17 cellular contexts compared by ENCODE assay signal in the genomic region with DNA sequence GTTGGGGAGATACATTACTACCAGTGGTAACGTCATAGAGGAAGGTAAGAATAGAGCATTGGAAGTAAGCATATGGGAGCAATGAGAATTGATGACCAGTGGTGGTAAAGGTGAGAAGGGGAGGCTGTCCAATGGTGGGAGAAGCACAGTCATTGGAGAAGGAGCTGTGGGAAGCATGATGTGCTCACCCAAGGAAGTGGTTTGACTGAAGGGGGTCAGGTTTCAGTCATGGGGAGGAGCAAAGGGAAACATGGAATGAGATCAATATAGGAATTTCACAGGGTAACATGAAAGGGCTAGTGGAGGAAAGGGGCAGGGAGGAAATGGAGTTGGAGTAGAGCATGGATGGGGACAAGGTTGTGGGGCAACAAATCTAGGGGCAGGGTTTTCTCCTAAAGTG.
DNase-seq lines count a peak whose midpoint lies in the region; ATAC-seq, FAIRE-seq and TF ChIP-seq lines count a peak whose summit lies in the region.
"Had no signal": no experiment of that assay in that cellular context is flagged by ENCODE, and none has a peak within 500 bp of the region (broad histone marks: within the 10 kb centered on the region; RNA-seq: fewer than 3 reads in every experiment).

No MANE protein-coding gene starts in this region.

- H3K27ac ChIP-seq in brain microvascular endothelial cell = no peak overlapping the region
- no peak overlapping the region for H3K27ac ChIP-seq in keratinocyte (ENCODE audit: control insufficient read depth, insufficient read depth, low read length)
- H3K27ac ChIP-seq in CD8-positive, alpha-beta T cell (ENCODE audit: low read depth, low read length) = no peak overlapping the region
- H3K27ac ChIP-seq in tibial artery = no peak overlapping the region
- H3K27ac ChIP-seq: GM23248, PC-9 had no signal

- no peak overlapping the region for H3K4me2 ChIP-seq in keratinocyte (ENCODE audit: control insufficient read depth, extremely low read depth, insufficient read depth, low read depth, low read length)
- H3K4me2 ChIP-seq: PC-9, SK-N-SH had no signal

- no peaks in the 10 kb centered on the region for H3K9me1 ChIP-seq in keratinocyte (ENCODE audit: control insufficient read depth, extremely low read depth, insufficient read depth, low read length)

- H3K9me3 Mint-ChIP-seq in CD8-positive, alpha-beta T cell = no peaks in the 10 kb centered on the region

- H3K36me3 ChIP-seq in brain microvascular endothelial cell (replicated peaks) = no peaks in the 10 kb centered on the region
- no peaks in the 10 kb centered on the region for H3K36me3 ChIP-seq in keratinocyte (ENCODE audit: control insufficient read depth in 2 of 2, extremely low read depth in 1 of 2, insufficient read depth in 2 of 2, low read length in 2 of 2)
- H3K36me3 ChIP-seq in CD8-positive, alpha-beta T cell (ENCODE audit: insufficient read depth, low read length) = no peaks in the 10 kb centered on the region
- H3K36me3 ChIP-seq in tibial artery = no peaks in the 10 kb centered on the region

- H3K9me3 ChIP-seq in keratinocyte (ENCODE audit: control insufficient read depth, low read depth, low read length) (no peaks in the 10 kb centered on the region), tibial artery (no peaks in the 10 kb centered on the region)
- H3K9me3 ChIP-seq in CD8-positive, alpha-beta T cell (ENCODE audit: low read length) = no peaks in the 10 kb centered on the region
- H3K9me3 ChIP-seq: SK-N-SH had no signal

- DNase-seq in Daoy (ENCODE audit: low read depth) (peak; percentile 50), HEK293T (ENCODE audit: extremely low spot score) (no peak), brain microvascular endothelial cell (peak; percentile 26), keratinocyte (ENCODE audit: low read depth, low spot score) (no peak), tibial artery (no peak), omental fat pad (ENCODE audit: low spot score) (no peak)
- DNase-seq in CD8-positive, alpha-beta T cell = no peak
- DNase-seq: DMS79, GF-D8, GM23248, NCI-H2107, PC-9, Right ventricle myocardium superior, SK-N-SH had no signal

- CTCF ChIA-PET in HEK293T (lab: Yijun Ruan, JAX) = no interaction called here
- CTCF ChIA-PET in CD8-positive, alpha-beta T cell (lab: Charles Lee) = no interaction called here

- POLR2A ChIA-PET in HEK293T (lab: Yijun Ruan, JAX) = no interaction called here
- POLR2A ChIA-PET in CD8-positive, alpha-beta T cell (lab: Charles Lee) = no interaction called here

- H3K9ac ChIP-seq in keratinocyte (ENCODE audit: control insufficient read depth, extremely low read depth, insufficient read depth, low read length) = no peak overlapping the region
- H3K9ac ChIP-seq: GM23248, SK-N-SH had no signal

- TF ChIP-seq CTCF in brain microvascular endothelial cell (IDR thresholded peaks at IDR 0.05; ENCODE audit: low read depth, low read length, missing control alignments) (no peak), keratinocyte (optimal IDR thresholded peaks at IDR 0.05 in 1 of 3, IDR thresholded peaks at IDR 0.05 in 1 of 3, conservative IDR thresholded peaks at IDR 0.05 in 1 of 3; ENCODE audit: extremely low read depth in 1 of 3, insufficient read depth in 2 of 3, low read length in 3 of 3) (no peak), tibial artery (IDR thresholded peaks at IDR 0.05) (no peak), omental fat pad (IDR thresholded peaks at IDR 0.05) (no peak)
- TF ChIP-seq CTCF in CD8-positive, alpha-beta T cell (IDR thresholded peaks at IDR 0.05) = no peak

- H3K4me1 ChIP-seq in keratinocyte (ENCODE audit: control insufficient read depth, extremely low read depth, insufficient read depth, low read length) (no peaks in the 10 kb centered on the region), tibial artery (peaks cover 0 to 5% (median 3%) of the 10 kb centered on the region in 4 donors)
- no peaks in the 10 kb centered on the region for H3K4me1 ChIP-seq in CD8-positive, alpha-beta T cell (ENCODE audit: insufficient read depth, low read length)

- H3K79me2 ChIP-seq in keratinocyte (ENCODE audit: control insufficient read depth, insufficient read depth, low read length) = no peaks in the 10 kb centered on the region

- H3K4me1 Mint-ChIP-seq in CD8-positive, alpha-beta T cell (ENCODE audit: low read depth) = no peaks in the 10 kb centered on the region
- H3K4me1 Mint-ChIP-seq: CD14-positive monocyte had no signal

- in situ Hi-C loops in brain microvascular endothelial cell (cut with HindIII; ENCODE audit: low pct_ligation_motif_present, low sequenced_read_pairs) = no loop called here

- no peaks in the 10 kb centered on the region for H3K36me3 Mint-ChIP-seq in CD8-positive, alpha-beta T cell
- H3K36me3 Mint-ChIP-seq: CD14-positive monocyte had no signal

- no peak overlapping the region for H3K4me3 ChIP-seq in brain microvascular endothelial cell (ENCODE audit: low read depth, low read length)
- no peak overlapping the region for H3K4me3 ChIP-seq in keratinocyte (ENCODE audit: control insufficient read depth in 2 of 3, extremely low read depth in 1 of 3, insufficient read depth in 2 of 3, low read depth in 1 of 3, low read length in 3 of 3)
- H3K4me3 ChIP-seq in CD8-positive, alpha-beta T cell (ENCODE audit: low read depth, low read length) = no peak overlapping the region
- no peak overlapping the region for H3K4me3 ChIP-seq in tibial artery
- H3K4me3 ChIP-seq: GM23248, PC-9 had no signal

- no peak for ATAC-seq in CD8-positive, alpha-beta T cell
- ATAC-seq in HG03097 (IDR thresholded peaks at IDR 0.05; ENCODE audit: low FRiP score, unreplicated experiment) = no peak
- no peak for ATAC-seq in omental fat pad (ENCODE audit: low FRiP score)

- peak overlapping the region; percentile 31 for H2AFZ ChIP-seq in keratinocyte (ENCODE audit: control insufficient read depth, low read length)
- H2AFZ ChIP-seq: GM23248, PC-9 had no signal

- no peaks in the 10 kb centered on the region for H3K27me3 Mint-ChIP-seq in CD8-positive, alpha-beta T cell (ENCODE audit: low read depth)

- no peak overlapping the region for H3K27ac Mint-ChIP-seq in CD8-positive, alpha-beta T cell
- H3K27ac Mint-ChIP-seq: CD14-positive monocyte had no signal

- H4K20me1 ChIP-seq in keratinocyte (ENCODE audit: control insufficient read depth, extremely low read depth, insufficient read depth, low read length) = no peaks in the 10 kb centered on the region

- no peak overlapping the region for H3K4me3 Mint-ChIP-seq in CD8-positive, alpha-beta T cell
- H3K4me3 Mint-ChIP-seq: CD14-positive monocyte had no signal

- FAIRE-seq in keratinocyte (lab: Jason Lieb, UNC) = no peak
- FAIRE-seq: A204.1 had no signal

- no peaks in the 10 kb centered on the region for H3K27me3 ChIP-seq in brain microvascular endothelial cell (replicated peaks)
- H3K27me3 ChIP-seq in keratinocyte (ENCODE audit: control insufficient read depth, extremely low read depth, insufficient read depth, low read length) = no peaks in the 10 kb centered on the region
- H3K27me3 ChIP-seq in CD8-positive, alpha-beta T cell (ENCODE audit: insufficient read depth, low read length) = no peaks in the 10 kb centered on the region
- no peaks in the 10 kb centered on the region for H3K27me3 ChIP-seq in tibial artery

- dilution Hi-C loops in keratinocyte (cut with MboI; ENCODE audit: extremely low pct_ligation_motif_present, low sequenced_read_pairs) = no loop called here

- intact Hi-C loops in CD8-positive, alpha-beta T cell (cut with DNase I, micrococcal nuclease) = no loop called here
- intact Hi-C loops in tibial artery (cut with DNase I; ENCODE audit: low total_unique reads) = no loop called here

TF ChIP-seq in HEK293T, 16 proteins besides CTCF, POLR2A, EP300 and RAD21:
- TF ChIP-seq BHLHE40 (IDR thresholded peaks at IDR 0.05; ENCODE audit: borderline replicate concordance) (no peak), FOXK2 (IDR thresholded peaks at IDR 0.05) (no peak), PKNOX1 (IDR thresholded peaks at IDR 0.05) (peak; percentile 45; the same call in 1 of the 2 replicates)

Comparison
In these comparisons a context has a peak if more than half of its experiments do, and no peak if none do; other contexts are left out.
1. DNase-seq: peak in Daoy (single experiment) and brain microvascular endothelial cell (single experiment); none in HEK293T (single experiment), keratinocyte (single experiment), CD8-positive, alpha-beta T cell (0 of 7), tibial artery (0 of 2) and omental fat pad (single experiment).